9 cellular contexts compared by ENCODE assay signal in the genomic region with DNA sequence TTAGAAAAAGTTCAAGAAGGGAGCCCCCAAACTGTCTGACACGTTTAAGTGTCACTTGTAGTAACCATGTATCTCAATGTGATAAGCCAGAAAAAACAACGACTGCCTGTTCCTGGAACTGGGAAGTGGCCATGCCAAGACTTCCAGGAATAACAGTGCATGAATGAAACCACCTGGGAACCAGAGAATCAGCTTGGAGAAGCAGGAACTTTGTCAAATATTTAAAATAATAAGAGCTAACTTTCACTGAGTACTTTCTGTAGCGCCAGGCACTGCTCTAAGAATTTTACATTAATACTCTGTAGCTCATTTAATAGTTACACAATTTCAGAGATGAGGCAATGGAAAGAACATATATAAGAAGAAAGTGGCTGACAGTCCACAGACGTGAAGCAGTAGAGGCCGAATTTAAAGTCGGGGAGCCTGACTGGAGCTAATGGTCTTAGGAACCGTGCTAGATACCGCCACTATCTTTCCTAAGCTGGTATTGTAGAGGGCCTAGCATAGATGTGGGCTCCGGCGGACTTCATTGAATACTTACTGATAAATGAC. TPM values are rescaled to one million over a fixed set of nuclear protein-coding genes. Genes with fewer than 3 reads are reported as not detected.
DNase-seq lines count a peak whose midpoint lies in the region; ATAC-seq, FAIRE-seq and TF ChIP-seq lines count a peak whose summit lies in the region.
"Had no signal": no experiment of that assay in that cellular context is flagged by ENCODE, and none has a peak within 500 bp of the region (broad histone marks: within the 10 kb centered on the region; RNA-seq: fewer than 3 reads in every experiment).

No MANE protein-coding gene starts in this region.

- H3K9me3 ChIP-seq in gastrocnemius medialis: no peaks in the 10 kb centered on the region

- peaks cover 27% of the 10 kb centered on the region for H3K36me3 Mint-ChIP-seq in activated T-helper 2 cell treated with anti-CD3 and anti-CD28 coated beads, Interferon-gamma antibody, Interleukin-2, Interleukin-4, amounts not matched to agents 10 μg/mL and 5 μg/mL and 100 μg/mL, durations not matched to agents 14 hours and 24 hours and 36 hours (ENCODE audit: low read depth)

- no peaks in the 10 kb centered on the region for H3K9me3 Mint-ChIP-seq in activated T-helper 2 cell treated with anti-CD3 and anti-CD28 coated beads, Interferon-gamma antibody, Interleukin-2, Interleukin-4, amounts not matched to agents 10 μg/mL and 5 μg/mL and 100 μg/mL, durations not matched to agents 14 hours and 24 hours and 36 hours

- peak; percentile 9 for ATAC-seq in GM21367 (IDR thresholded peaks at IDR 0.05; ENCODE audit: unreplicated experiment)
- ATAC-seq in left ventricle myocardium superior: peak; percentile 44
- peak in 1 of 2 donors; percentile 14 for ATAC-seq in gastrocnemius medialis

- intact Hi-C loops in activated T-helper 2 cell treated with anti-CD3 and anti-CD28 coated beads, Interferon-gamma antibody, Interleukin-2, Interleukin-4, amounts not matched to agents 10 μg/mL and 5 μg/mL and 100 μg/mL, durations not matched to agents 14 hours and 24 hours and 36 hours (cut with micrococcal nuclease): loop anchor here (2.0 kb wide), 2 partner anchors 41 to 79 kb away; no protein-coding TSS in a partner anchor
- intact Hi-C loops in left ventricle myocardium superior (cut with micrococcal nuclease): no loop called here
- intact Hi-C loops in gastrocnemius medialis (cut with DNase I; ENCODE audit: low total_unique reads): no loop called here

- H3K27ac ChIP-seq in gastrocnemius medialis: peak overlapping the region; percentile 82 to 90 (median 84)

- TF ChIP-seq POLR2A in gastrocnemius medialis (IDR thresholded peaks at IDR 0.05): no peak

- H3K4me1 ChIP-seq in gastrocnemius medialis: no peaks in the 10 kb centered on the region

- in situ Hi-C loops in Caki2 (cut with HindIII; ENCODE audit: low pct_unique_long_range_greater_than_20kb, low sequenced_read_pairs): no loop called here
- in situ Hi-C loops in gastrocnemius medialis (cut with MboI; ENCODE audit: low sequenced_read_pairs in 4 of 4): no loop called here

- no peaks in the 10 kb centered on the region for H3K27me3 Mint-ChIP-seq in activated T-helper 2 cell treated with anti-CD3 and anti-CD28 coated beads, Interferon-gamma antibody, Interleukin-2, Interleukin-4, amounts not matched to agents 10 μg/mL and 5 μg/mL and 100 μg/mL, durations not matched to agents 14 hours and 24 hours and 36 hours (ENCODE audit: low read depth)

- FAIRE-seq in GM19239 (lab: Jason Lieb, UNC): no peak
- FAIRE-seq: TTC549 had no signal

- H3K27ac Mint-ChIP-seq in activated T-helper 2 cell treated with anti-CD3 and anti-CD28 coated beads, Interferon-gamma antibody, Interleukin-2, Interleukin-4, amounts not matched to agents 10 μg/mL and 5 μg/mL and 100 μg/mL, durations not matched to agents 14 hours and 24 hours and 36 hours: peak overlapping the region; percentile 86

- H3K4me3 Mint-ChIP-seq in activated T-helper 2 cell treated with anti-CD3 and anti-CD28 coated beads, Interferon-gamma antibody, Interleukin-2, Interleukin-4, amounts not matched to agents 10 μg/mL and 5 μg/mL and 100 μg/mL, durations not matched to agents 14 hours and 24 hours and 36 hours (ENCODE audit: low read depth): peak overlapping the region; percentile 87

- peaks cover 67% of the 10 kb centered on the region for H3K4me1 Mint-ChIP-seq in activated T-helper 2 cell treated with anti-CD3 and anti-CD28 coated beads, Interferon-gamma antibody, Interleukin-2, Interleukin-4, amounts not matched to agents 10 μg/mL and 5 μg/mL and 100 μg/mL, durations not matched to agents 14 hours and 24 hours and 36 hours (ENCODE audit: low read depth)

- peak overlapping the region; percentile 53 to 79 (median 72) for H3K4me3 ChIP-seq in gastrocnemius medialis

- DNase-seq in Caki2 (ENCODE audit: low read depth): peak; percentile 29
- DNase-seq in HT-29 (ENCODE audit: low spot score): peak; percentile 72
- DNase-seq in activated T-helper 2 cell treated with anti-CD3 and anti-CD28 coated beads, Interferon-gamma antibody, Interleukin-2, Interleukin-4, amounts not matched to agents 10 μg/mL and 5 μg/mL and 100 μg/mL, durations not matched to agents 14 hours and 24 hours and 36 hours (ENCODE audit: low spot score): no peak
- no peak for DNase-seq in left ventricle myocardium superior
- DNase-seq in gastrocnemius medialis: no peak
- DNase-seq in GM19239 (ENCODE audit: insufficient read length, low spot score): no peak
- no peak for DNase-seq in activated CD4-positive, alpha-beta T cell treated with anti-CD3 and anti-CD28 coated beads, Interleukin-2, amount 50 U/mL, for 48 hours

- TF ChIP-seq CTCF in gastrocnemius medialis (IDR thresholded peaks at IDR 0.05 in 4 of 5, conservative IDR thresholded peaks at IDR 0.05 in 1 of 5): no peak

- H3K36me3 ChIP-seq in gastrocnemius medialis: no peaks in the 10 kb centered on the region

- H3K27me3 ChIP-seq in gastrocnemius medialis: peaks cover 0 to 8% (median 0%) of the 10 kb centered on the region in 3 donors

RNA-seq across cellular contexts. Expression of a gene that starts 0.9 kb away (rescaled TPM):
- total RNA-seq in Caki2 (2014; rRNA removed; shearing (Covaris generic); ENCODE audit: low replicate concordance): 46.7 and 47.6 TPM in 2 replicates
- 83.2 and 83.9 TPM in 2 replicates for total RNA-seq in HT-29 (2014; rRNA removed; shearing (Covaris generic))
- total RNA-seq in activated T-helper 2 cell treated with anti-CD3 and anti-CD28 coated beads, Interferon-gamma antibody, Interleukin-2, Interleukin-4, amounts not matched to agents 10 μg/mL and 5 μg/mL and 100 μg/mL, durations not matched to agents 14 hours and 24 hours and 36 hours: 54.0 and 65.1 TPM in 2 replicates
- 23.6 TPM for total RNA-seq in left ventricle myocardium superior
- total RNA-seq in gastrocnemius medialis: 10 to 100 TPM; 12.0 to 28.5 (median 18.2) TPM

Comparison
In these comparisons a context has a peak if more than half of its experiments do, and no peak if none do; other contexts are left out.
1. DNase-seq: peak in Caki2 (single experiment) and HT-29 (single experiment); none in activated T-helper 2 cell treated with anti-CD3 and anti-CD28 coated beads, Interferon-gamma antibody, Interleukin-2, Interleukin-4, amounts not matched to agents 10 μg/mL and 5 μg/mL and 100 μg/mL, durations not matched to agents 14 hours and 24 hours and 36 hours (single experiment), left ventricle myocardium superior (single experiment), gastrocnemius medialis (0 of 2), GM19239 (single experiment) and activated CD4-positive, alpha-beta T cell treated with anti-CD3 and anti-CD28 coated beads, Interleukin-2, amount 50 U/mL, for 48 hours (0 of 2).